27 cellular contexts compared by ENCODE assay signal in genomic region chr3:189727898-189728297, GRCh38.
DNase-seq lines count a peak whose midpoint lies in the region; ATAC-seq and TF ChIP-seq lines count a peak whose summit lies in the region.
"Had no signal": no experiment of that assay in that cellular context is flagged by ENCODE, and none has a peak within 500 bp of the region (broad histone marks: within the 10 kb centered on the region; RNA-seq: fewer than 3 reads in every experiment).

No MANE protein-coding gene starts in this region.

- no peaks in the 10 kb centered on the region for H3K36me3 ChIP-seq in adipocyte (ENCODE audit: control insufficient read depth, insufficient read depth, low read length, severe bottlenecking)
- H3K36me3 ChIP-seq: right atrium auricular region, SJSA1, upper lobe of left lung had no signal

- TF ChIP-seq CTCF in fibroblast of mammary gland (conservative IDR thresholded peaks at IDR 0.05; ENCODE audit: control insufficient read depth, insufficient read depth, low read depth, low read length) = no peak

- peaks cover 10% of the 10 kb centered on the region for H3K4me1 ChIP-seq in adipocyte (ENCODE audit: control insufficient read depth, insufficient read depth, low read length)
- H3K4me1 ChIP-seq: right atrium auricular region, SJSA1 had no signal

- no peak overlapping the region for H3K4me3 ChIP-seq in adipocyte (ENCODE audit: low read length)
- H3K4me3 ChIP-seq in fibroblast of mammary gland (ENCODE audit: control insufficient read depth, low read depth, low read length) = no peak overlapping the region
- no peak overlapping the region for H3K4me3 ChIP-seq in skeletal muscle cell (ENCODE audit: low read depth, low read length)
- H3K4me3 ChIP-seq: right atrium auricular region, SJSA1, upper lobe of left lung had no signal

- H3K9ac ChIP-seq in adipocyte (ENCODE audit: low read length) = no peak overlapping the region

- peak; percentile 52 for DNase-seq in GM03348 (ENCODE audit: low spot score)
- DNase-seq in adipocyte (ENCODE audit: low read depth) = peak; percentile 7
- peak; percentile 81 for DNase-seq in fibroblast of mammary gland (ENCODE audit: low read depth)
- peak; percentile 58 for DNase-seq in skeletal muscle cell (ENCODE audit: low read depth)
- no peak for DNase-seq in cerebellar nuclear complex (lab: John Stamatoyannopoulos, UW)
- DNase-seq in foreskin melanocyte = no peak
- DNase-seq: activated CD4-positive, alpha-beta memory T cell treated with anti-CD3 and anti-CD28 coated beads for 36 hours; activated CD4-positive, CD25-positive, alpha-beta regulatory T cell; activated CD8-positive, alpha-beta memory T cell treated with anti-CD3 and anti-CD28 coated beads, Interleukin-2, amount 50 U/mL, for 48 hours; activated naive CD4-positive, alpha-beta T cell treated with anti-CD3 and anti-CD28 coated beads, Interleukin-2, amount 50 U/mL, for 16 hours; anterior cingulate cortex; H9; head of caudate nucleus; mammary epithelial cell; NCI-H1417; NCI-H2029 treated with DMSO at 0.1 percent for 48 hours; NCI-H345; stimulated activated CD4-positive, alpha-beta T cell treated with anti-CD3 and anti-CD28 coated beads, Interleukin-12 subunit alpha, Interleukin-12 subunit beta, amount 100 ng/mL, for 4 hours; stimulated activated CD4-positive, alpha-beta T cell treated with anti-CD3 and anti-CD28 coated beads, Interleukin-4, amount 100 ng/mL, for 1 hour; substantia nigra; T-helper 1 cell; upper lobe of left lung had no signal

- no peaks in the 10 kb centered on the region for H3K9me3 ChIP-seq in adipocyte (ENCODE audit: control insufficient read depth, low read length)
- H3K9me3 ChIP-seq: right atrium auricular region, SJSA1, upper lobe of left lung had no signal

- ATAC-seq in HG03095 (IDR thresholded peaks at IDR 0.05; ENCODE audit: unreplicated experiment) (no peak), HG02642 (IDR thresholded peaks at IDR 0.05; ENCODE audit: poor library complexity, unreplicated experiment) (no peak)
- ATAC-seq: stimulated activated effector memory CD8-positive, alpha-beta T cell treated with anti-CD3 and anti-CD28 coated beads, Interleukin-12 subunit alpha, Interleukin-12 subunit beta, amount 100 ng/mL, for 72 hours had no signal

- no peaks in the 10 kb centered on the region for H3K27me3 ChIP-seq in adipocyte (replicated peaks; ENCODE audit: control insufficient read depth, insufficient read depth, low read length)
- H3K27me3 ChIP-seq: right atrium auricular region, SJSA1, upper lobe of left lung had no signal

Comparison
In these comparisons a context has a peak if more than half of its experiments do, and no peak if none do; other contexts are left out.
1. DNase-seq: peak in GM03348 (single experiment), adipocyte (single experiment), fibroblast of mammary gland (single experiment) and skeletal muscle cell (single experiment); none in cerebellar nuclear complex (0 of 2) and foreskin melanocyte (single experiment).